ENCODE assay signal across 2 cellular contexts in genomic region chr14:90060312-90060964, GRCh38.
A peak's percentile ranks its signal among the peaks of the same experiment; 100 is the strongest.
TF ChIP-seq lines count a peak whose summit lies in the region.

No MANE protein-coding gene starts in this region.

TF ChIP-seq in HEK293, 187 proteins besides CTCF, POLR2A, EP300 and RAD21 (continues in another document):
- TF ChIP-seq ZNF692 (tag by site-specific recombination; IDR thresholded peaks at IDR 0.05) (peak; percentile 81), ZNF398 (tag by site-specific recombination; IDR thresholded peaks at IDR 0.05) (peak; percentile 58), ZNF366 (tag by site-specific recombination; conservative IDR thresholded peaks at IDR 0.05) (peak; percentile 56; the same call in 1 of the 2 replicates), ZNF416 (tag by site-specific recombination; IDR thresholded peaks at IDR 0.05) (no peak), SETDB1 (IDR thresholded peaks at IDR 0.05; ENCODE audit: insufficient read length, low read length) (no peak), ZNF155 (tag by site-specific recombination; IDR thresholded peaks at IDR 0.05) (no peak), ZNF776 (tag by site-specific recombination; IDR thresholded peaks at IDR 0.05; ENCODE audit: borderline replicate concordance) (no peak), KLF8 (tag by site-specific recombination; IDR thresholded peaks at IDR 0.05) (peak; percentile 88; the same call in 1 of the 2 replicates), ZNF18 (tag by site-specific recombination; IDR thresholded peaks at IDR 0.05) (peak; percentile 46; the same call in 1 of the 2 replicates), ZBTB17 (tag by site-specific recombination; IDR thresholded peaks at IDR 0.05) (peak; percentile 98), ZNF223 (tag by site-specific recombination; IDR thresholded peaks at IDR 0.05) (no peak), ZNF488 (tag by site-specific recombination; IDR thresholded peaks at IDR 0.05) (no peak), SP3 (tag by site-specific recombination; IDR thresholded peaks at IDR 0.05) (peak; percentile 73), KLF1 (tag by site-specific recombination; IDR thresholded peaks at IDR 0.05) (0 out of 2 replicates have a peak, but pooled peaks have one; percentile 9), SP7 (tag by site-specific recombination; IDR thresholded peaks at IDR 0.05) (peak; percentile 63), SCRT2 (tag by site-specific recombination; IDR thresholded peaks at IDR 0.05) (peak; percentile 100), ZNF341 (tag by site-specific recombination; IDR thresholded peaks at IDR 0.05; ENCODE audit: low read depth) (no peak), ZBTB20 (tag by site-specific recombination; IDR thresholded peaks at IDR 0.05) (peak; percentile 97), ZNF391 (tag by site-specific recombination; IDR thresholded peaks at IDR 0.05; ENCODE audit: borderline replicate concordance, low read depth) (peak; percentile 45; the same call in 1 of the 2 replicates), ZNF76 (tag by site-specific recombination; IDR thresholded peaks at IDR 0.05; ENCODE audit: borderline replicate concordance, low read depth) (peak; percentile 44; the same call in 1 of the 2 replicates), SP2 (tag by site-specific recombination; IDR thresholded peaks at IDR 0.05) (peak; percentile 86), ZFHX2 (tag by site-specific recombination; conservative IDR thresholded peaks at IDR 0.05) (peak; percentile 99)

TF ChIP-seq in H1, 55 proteins besides CTCF, POLR2A, EP300 and RAD21:
- TF ChIP-seq NANOG (IDR thresholded peaks at IDR 0.05; ENCODE audit: insufficient read depth, low read depth, low read length, poor library complexity, severe bottlenecking) (no peak), JUN (IDR thresholded peaks at IDR 0.05; ENCODE audit: low read depth, low read length) (no peak), HDAC6 (IDR thresholded peaks at IDR 0.05; ENCODE audit: low read depth, low read length) (no peak), CHD1 (IDR thresholded peaks at IDR 0.05; ENCODE audit: low read depth, low read length) (no peak), RFX5 (IDR thresholded peaks at IDR 0.05; ENCODE audit: borderline replicate concordance, low read depth, low read length) (no peak), YY1 (IDR thresholded peaks at IDR 0.05; ENCODE audit: low read depth, low read length) (peak; percentile 44; the same call in 1 of the 2 replicates), KDM1A (IDR thresholded peaks at IDR 0.05; ENCODE audit: borderline replicate concordance, low read length) (no peak), SAP30 (IDR thresholded peaks at IDR 0.05; ENCODE audit: insufficient read depth, insufficient replicate concordance, low read length) (no peak), TAF1 (IDR thresholded peaks at IDR 0.05; ENCODE audit: low read depth, low read length) (peak; percentile 40; the same call in 1 of the 2 replicates), ATF2 (IDR thresholded peaks at IDR 0.05; ENCODE audit: low read length) (no peak), KDM4A (IDR thresholded peaks at IDR 0.05; ENCODE audit: low read depth, low read length, severe bottlenecking) (peak; percentile 77), SRF (IDR thresholded peaks at IDR 0.05; ENCODE audit: low read depth, low read length) (no peak), USF2 (IDR thresholded peaks at IDR 0.05; ENCODE audit: low read length) (no peak), GTF2F1 (IDR thresholded peaks at IDR 0.05; ENCODE audit: borderline replicate concordance, low read depth, low read length) (no peak), FOSL1 (IDR thresholded peaks at IDR 0.05; ENCODE audit: insufficient read depth, low read depth, low read length) (no peak), CBX8 (IDR thresholded peaks at IDR 0.05; ENCODE audit: borderline replicate concordance, low read depth, low read length) (no peak), CREB1 (IDR thresholded peaks at IDR 0.05) (peak; percentile 15; the same call in 1 of the 2 replicates), ASH2L (IDR thresholded peaks at IDR 0.05; ENCODE audit: low read length) (peak; percentile 52), GABPA (IDR thresholded peaks at IDR 0.05; ENCODE audit: borderline replicate concordance, insufficient read depth, low read length) (0 out of 2 replicates have a peak, but pooled peaks have one; percentile 35), HDAC2 (IDR thresholded peaks at IDR 0.05; ENCODE audit: borderline replicate concordance in 1 of 2, low read depth in 2 of 2, low read length in 2 of 2) (0 out of 4 replicates have a peak, but pooled peaks of 1 of the 2 experiments have one; percentile 7), NRF1 (IDR thresholded peaks at IDR 0.05; ENCODE audit: low read depth, low read length) (no peak), BACH1 (IDR thresholded peaks at IDR 0.05; ENCODE audit: low read length) (peak; percentile 45), RXRA (IDR thresholded peaks at IDR 0.05; ENCODE audit: insufficient read depth, low read depth, low read length) (no peak), CEBPB (IDR thresholded peaks at IDR 0.05; ENCODE audit: low read depth, low read length) (no peak), POU5F1 (IDR thresholded peaks at IDR 0.05; ENCODE audit: low read depth, low read length) (no peak), BCL11A (IDR thresholded peaks at IDR 0.05; ENCODE audit: low read depth in 2 of 2, low read length in 2 of 2) (no peak), RBBP5 (IDR thresholded peaks at IDR 0.05; ENCODE audit: borderline replicate concordance, low read depth, low read length) (peak; percentile 87; the same call in 1 of the 2 replicates), SP2 (IDR thresholded peaks at IDR 0.05; ENCODE audit: low read length) (no peak), POLR2AphosphoS5 (IDR thresholded peaks at IDR 0.05; ENCODE audit: low read depth, low read length) (no peak), EZH2 (IDR thresholded peaks at IDR 0.05; ENCODE audit: low read depth, low read length, severe bottlenecking) (peak; percentile 71), SUZ12 (IDR thresholded peaks at IDR 0.05; ENCODE audit: low read length) (peak; percentile 77; the same call in 1 of the 2 replicates), TBP (IDR thresholded peaks at IDR 0.05; ENCODE audit: low read depth, low read length) (peak; percentile 58; the same call in 1 of the 2 replicates), MAX (IDR thresholded peaks at IDR 0.05) (peak; percentile 31), RNF2 (IDR thresholded peaks at IDR 0.05; ENCODE audit: borderline replicate concordance, low read depth, low read length, missing control alignments, poor library complexity, severe bottlenecking) (peak; percentile 6), CBX5 (IDR thresholded peaks at IDR 0.05; ENCODE audit: low read depth, low read length) (no peak), EGR1 (IDR thresholded peaks at IDR 0.05; ENCODE audit: borderline replicate concordance, low read depth, low read length) (peak; percentile 76; the same call in 1 of the 2 replicates), KDM5A (IDR thresholded peaks at IDR 0.05; ENCODE audit: low read length) (no peak)
TF ChIP-seq in H1: peak in this region for 15.
